11 cellular contexts compared by ENCODE assay signal in genomic region chr12:29640589-29641345, GRCh38.
DNase-seq lines count a peak whose midpoint lies in the region; ATAC-seq and TF ChIP-seq lines count a peak whose summit lies in the region.
"Had no signal": no experiment of that assay in that cellular context is flagged by ENCODE, and none has a peak within 500 bp of the region (broad histone marks: within the 10 kb centered on the region; RNA-seq: fewer than 3 reads in every experiment).

No MANE protein-coding gene starts in this region.

- H3K9me3 ChIP-seq in cardiac muscle cell (ENCODE audit: low read depth) (no peaks in the 10 kb centered on the region), T-helper 17 cell (ENCODE audit: control insufficient read depth, low read length, poor library complexity, severe bottlenecking) (no peaks in the 10 kb centered on the region)

- DNase-seq in Daoy (ENCODE audit: low read depth), result peak; percentile 76
- DNase-seq in cardiac muscle cell (ENCODE audit: low read depth in 1 of 2, low spot score in 1 of 2), result peak in 1 of 2 donors; percentile 93
- peak; percentile 30 for DNase-seq in progenitor cell of endocrine pancreas (ENCODE audit: low spot score, unreplicated experiment)
- no peak for DNase-seq in T-helper 17 cell
- no peak for DNase-seq in NCI-H1048 (lab: John Stamatoyannopoulos, UW)
- no peak for DNase-seq in activated CD4-positive, alpha-beta memory T cell treated with anti-CD3 and anti-CD28 coated beads for 36 hours
- DNase-seq: NCI-H187; stimulated activated naive B cell treated with anti-CD40 and anti-IgM and Interleukin-4, amounts not matched to agents 10 μg/mL and 1 μg/mL and 100 μg/mL, for 72 hours had no signal

- H3K4me3 ChIP-seq in WI38 (ENCODE audit: low read depth, low read length) (no peak overlapping the region), cardiac muscle cell (no peak overlapping the region)
- H3K4me3 ChIP-seq: BLaER1 treated with 17β-estradiol and CSF1 and Interleukin-3, amounts not matched to agents 10 nM and 100 nM had no signal

- H3K4me3 Mint-ChIP-seq in progenitor cell of endocrine pancreas (ENCODE audit: low read depth) (peak overlapping the region; percentile 35), T-helper 17 cell (no peak overlapping the region)
- no peak overlapping the region for H3K4me3 Mint-ChIP-seq in activated CD4-positive, alpha-beta memory T cell treated with anti-CD3 and anti-CD28 coated beads for 36 hours
- H3K4me3 Mint-ChIP-seq: stimulated activated naive B cell treated with anti-CD40 and anti-IgM and Interleukin-4, amounts not matched to agents 10 μg/mL and 1 μg/mL and 100 μg/mL, for 72 hours had no signal

- H3K27ac Mint-ChIP-seq in progenitor cell of endocrine pancreas, result peak overlapping the region; percentile 98
- no peak overlapping the region for H3K27ac Mint-ChIP-seq in T-helper 17 cell
- no peak overlapping the region for H3K27ac Mint-ChIP-seq in activated CD4-positive, alpha-beta memory T cell treated with anti-CD3 and anti-CD28 coated beads for 36 hours
- H3K27ac Mint-ChIP-seq: stimulated activated naive B cell treated with anti-CD40 and anti-IgM and Interleukin-4, amounts not matched to agents 10 μg/mL and 1 μg/mL and 100 μg/mL, for 72 hours had no signal

- H3K4me1 ChIP-seq in cardiac muscle cell (ENCODE audit: low read depth), result no peaks in the 10 kb centered on the region
- H3K4me1 ChIP-seq: BLaER1 treated with 17β-estradiol and CSF1 and Interleukin-3, amounts not matched to agents 10 nM and 100 nM had no signal

- CTCF ChIA-PET in activated CD4-positive, alpha-beta memory T cell treated with anti-CD3 and anti-CD28 coated beads for 36 hours (lab: Charles Lee), result no interaction called here

- H3K27me3 ChIP-seq in cardiac muscle cell, result no peaks in the 10 kb centered on the region
- H3K27me3 ChIP-seq: BLaER1 treated with 17β-estradiol and CSF1 and Interleukin-3, amounts not matched to agents 10 nM and 100 nM had no signal

- peaks cover 17% of the 10 kb centered on the region for H3K4me1 Mint-ChIP-seq in progenitor cell of endocrine pancreas (ENCODE audit: low read depth)
- peaks cover 5% of the 10 kb centered on the region for H3K4me1 Mint-ChIP-seq in T-helper 17 cell
- H3K4me1 Mint-ChIP-seq in activated CD4-positive, alpha-beta memory T cell treated with anti-CD3 and anti-CD28 coated beads for 36 hours (ENCODE audit: low read depth), result no peaks in the 10 kb centered on the region
- H3K4me1 Mint-ChIP-seq: stimulated activated naive B cell treated with anti-CD40 and anti-IgM and Interleukin-4, amounts not matched to agents 10 μg/mL and 1 μg/mL and 100 μg/mL, for 72 hours had no signal

- no peak overlapping the region for H3K27ac ChIP-seq in cardiac muscle cell
- H3K27ac ChIP-seq: BLaER1 treated with 17β-estradiol and CSF1 and Interleukin-3, amounts not matched to agents 10 nM and 100 nM had no signal

- intact Hi-C loops in activated CD4-positive, alpha-beta memory T cell treated with anti-CD3 and anti-CD28 coated beads for 36 hours (cut with micrococcal nuclease), result no loop called here

- TF ChIP-seq CTCF in WI38 (IDR thresholded peaks at IDR 0.05; ENCODE audit: low read depth, low read length) (0 out of 2 replicates have a peak, but pooled peaks have one; percentile 6), cardiac muscle cell (IDR thresholded peaks at IDR 0.05; ENCODE audit: low read depth, low read length) (peak; percentile 55), progenitor cell of endocrine pancreas (IDR thresholded peaks at IDR 0.05; ENCODE audit: unreplicated experiment) (peak; percentile 32)

- H3K36me3 Mint-ChIP-seq in progenitor cell of endocrine pancreas (ENCODE audit: insufficient read depth), result peaks cover 19% of the 10 kb centered on the region
- no peaks in the 10 kb centered on the region for H3K36me3 Mint-ChIP-seq in T-helper 17 cell (ENCODE audit: low read depth)
- H3K36me3 Mint-ChIP-seq in activated CD4-positive, alpha-beta memory T cell treated with anti-CD3 and anti-CD28 coated beads for 36 hours, result no peaks in the 10 kb centered on the region
- H3K36me3 Mint-ChIP-seq: stimulated activated naive B cell treated with anti-CD40 and anti-IgM and Interleukin-4, amounts not matched to agents 10 μg/mL and 1 μg/mL and 100 μg/mL, for 72 hours had no signal

- ATAC-seq in HG03460 (IDR thresholded peaks at IDR 0.05; ENCODE audit: unreplicated experiment) (no peak), T-helper 17 cell (no peak)
- ATAC-seq: stimulated activated naive B cell treated with anti-CD40 and anti-IgM and Interleukin-4, amounts not matched to agents 10 μg/mL and 1 μg/mL and 100 μg/mL, for 72 hours had no signal

- peaks cover 17% of the 10 kb centered on the region for H3K9me3 Mint-ChIP-seq in progenitor cell of endocrine pancreas (ENCODE audit: low read depth)
- H3K9me3 Mint-ChIP-seq in activated CD4-positive, alpha-beta memory T cell treated with anti-CD3 and anti-CD28 coated beads for 36 hours, result no peaks in the 10 kb centered on the region

- POLR2A ChIA-PET in activated CD4-positive, alpha-beta memory T cell treated with anti-CD3 and anti-CD28 coated beads for 36 hours (lab: Charles Lee), result no interaction called here

- H3K27me3 Mint-ChIP-seq in progenitor cell of endocrine pancreas (no peaks in the 10 kb centered on the region), T-helper 17 cell (peaks cover 19% of the 10 kb centered on the region)
- H3K27me3 Mint-ChIP-seq in activated CD4-positive, alpha-beta memory T cell treated with anti-CD3 and anti-CD28 coated beads for 36 hours, result no peaks in the 10 kb centered on the region
- H3K27me3 Mint-ChIP-seq: stimulated activated naive B cell treated with anti-CD40 and anti-IgM and Interleukin-4, amounts not matched to agents 10 μg/mL and 1 μg/mL and 100 μg/mL, for 72 hours had no signal

- no peaks in the 10 kb centered on the region for H3K36me3 ChIP-seq in cardiac muscle cell
- H3K36me3 ChIP-seq: BLaER1 treated with 17β-estradiol and CSF1 and Interleukin-3, amounts not matched to agents 10 nM and 100 nM had no signal

Comparison
In these comparisons a context has a peak if more than half of its experiments do, and no peak if none do; other contexts are left out.
1. DNase-seq: peak in Daoy (single experiment) and progenitor cell of endocrine pancreas (single experiment); none in T-helper 17 cell (0 of 3), NCI-H1048 (single experiment) and activated CD4-positive, alpha-beta memory T cell treated with anti-CD3 and anti-CD28 coated beads for 36 hours (single experiment).
2. Peak in every context shown above with its lines, with median percentiles within 50 percentile points of each other: CTCF ChIP-seq.